9 cellular contexts compared by ENCODE assay signal in genomic region chr11:57336111-57336666, GRCh38. TPM values are rescaled to one million over a fixed set of nuclear protein-coding genes. Genes with fewer than 3 reads are reported as not detected.
DNase-seq lines count a peak whose midpoint lies in the region; ATAC-seq, FAIRE-seq and TF ChIP-seq lines count a peak whose summit lies in the region.
"Had no signal": no experiment of that assay in that cellular context is flagged by ENCODE, and none has a peak within 500 bp of the region (broad histone marks: within the 10 kb centered on the region; RNA-seq: fewer than 3 reads in every experiment).

No MANE protein-coding gene starts in this region.

- peaks cover 26% of the 10 kb centered on the region for H3K4me1 Mint-ChIP-seq in Caco-2 (ENCODE audit: low read depth, unreplicated experiment)
- H3K4me1 Mint-ChIP-seq in naive B cell = peaks cover 18 to 32% (median 30%) of the 10 kb centered on the region in 3 donors

- TSS peak; percentile 78 for BruUV-seq in Caco-2 (replicated peaks; lab: Mats Ljungman, UMichigan)

- DNase-seq in Caco-2 = no peak
- DNase-seq in M059J (ENCODE audit: low read depth) = peak; percentile 15
- DNase-seq in bronchial epithelial cell (ENCODE audit: low read depth) = no peak
- no peak for DNase-seq in naive B cell
- DNase-seq in activated effector memory CD4-positive, alpha-beta T cell treated with anti-CD3 and anti-CD28 coated beads, Interleukin-2, amount 50 U/mL, for 16 hours = no peak
- no peak for DNase-seq in NCI-H2196 (lab: John Stamatoyannopoulos, UW; ENCODE audit: unreplicated experiment)
- no peak for DNase-seq in NCI-H526 treated with DMSO at 0.1 percent for 48 hours (lab: John Stamatoyannopoulos, UW)

- no peaks in the 10 kb centered on the region for H3K9me3 ChIP-seq in Caco-2

- H3K4me3 Mint-ChIP-seq in Caco-2 (ENCODE audit: unreplicated experiment) = peak overlapping the region; percentile 79
- H3K4me3 Mint-ChIP-seq in naive B cell = peak overlapping the region; percentile 84 to 98 (median 95)

- H3K4me3 ChIP-seq in Caco-2 (ENCODE audit: low read depth, low read length) (peak overlapping the region; percentile 65), bronchial epithelial cell (ENCODE audit: low read depth, low read length) (peak overlapping the region; percentile 74)

- no peaks in the 10 kb centered on the region for H3K27me3 Mint-ChIP-seq in Caco-2 (ENCODE audit: insufficient read depth, unreplicated experiment)
- H3K27me3 Mint-ChIP-seq in naive B cell = peaks cover 4 to 9% (median 6%) of the 10 kb centered on the region in 3 donors

- peaks cover 16% of the 10 kb centered on the region for H3K4me1 ChIP-seq in Caco-2

- H3K27ac Mint-ChIP-seq in Caco-2 (ENCODE audit: unreplicated experiment) (peak overlapping the region; percentile 87), naive B cell (peak overlapping the region; percentile 96 to 99 (median 98))

- H3K9me3 Mint-ChIP-seq in Caco-2 (ENCODE audit: unreplicated experiment) = no peaks in the 10 kb centered on the region
- no peaks in the 10 kb centered on the region for H3K9me3 Mint-ChIP-seq in naive B cell

- no peak for FAIRE-seq in bronchial epithelial cell (lab: Jason Lieb, UNC)

- ATAC-seq in naive B cell (ENCODE audit: low read depth in 2 of 2) = peak; percentile 2 to 4
- ATAC-seq in HG03097 (IDR thresholded peaks at IDR 0.05; ENCODE audit: low FRiP score, unreplicated experiment) = no peak

- H3K36me3 Mint-ChIP-seq in Caco-2 (ENCODE audit: insufficient read depth, unreplicated experiment) = peaks cover 38% of the 10 kb centered on the region
- H3K36me3 Mint-ChIP-seq in naive B cell = peaks cover 5 to 7% of the 10 kb centered on the region in 2 donors

- intact Hi-C loops in Caco-2 (cut with micrococcal nuclease; ENCODE audit: unreplicated experiment) = no loop called here

- H3K27me3 ChIP-seq in Caco-2 (replicated peaks; ENCODE audit: control insufficient read depth, insufficient read depth, low read length) (no peaks in the 10 kb centered on the region), bronchial epithelial cell (ENCODE audit: control insufficient read depth, insufficient read depth, low read length) (no peaks in the 10 kb centered on the region)

- CTCF ChIA-PET in Caco-2 (lab: Charles Lee) = interaction anchor here (1.4 to 1.5 kb wide), 4 partner anchors 10 to 140 kb away, joined by 4 to 10 read pairs (median 6); partner anchors contain the start of gene TNKS1BP1

- POLR2A ChIA-PET in Caco-2 (lab: Charles Lee) = interaction anchor here (0.6 to 1.6 kb wide), 3 partner anchors 11 to 66 kb away, joined by 3 to 31 read pairs (median 3); partner anchors contain the start of gene TNKS1BP1

- TF ChIP-seq CTCF in Caco-2 (IDR thresholded peaks at IDR 0.05; ENCODE audit: insufficient read depth in 1 of 2, low read depth in 1 of 2, low read length in 1 of 2, severe bottlenecking in 1 of 2, unreplicated experiment in 1 of 2) (no peak), bronchial epithelial cell (IDR thresholded peaks at IDR 0.05; ENCODE audit: insufficient read depth, low read length, severe bottlenecking) (no peak)

- 0 out of 2 replicates have a peak, but pooled peaks cover 5% of the 10 kb centered on the region for H3K36me3 ChIP-seq in Caco-2 (ENCODE audit: control insufficient read depth, insufficient read depth, low read length)
- H3K36me3 ChIP-seq in bronchial epithelial cell (ENCODE audit: control insufficient read depth, insufficient read depth, low read length) = peaks cover 13% of the 10 kb centered on the region

RNA-seq across cellular contexts. Expression of gene SSRP1, which starts 0.5 kb away (rescaled TPM):
- total RNA-seq in Caco-2 (2022) = 206 and 212 TPM in 2 replicates
- 96.0 and 145 TPM in 2 replicates for total RNA-seq in M059J (2014; rRNA removed; shearing (Covaris generic))
- total RNA-seq in bronchial epithelial cell = 96.6 and 100 TPM in 2 replicates
- polyA plus RNA-seq in naive B cell (ENCODE audit: low read depth in 6 of 6) = 10 to 100 TPM; 22.7 to 39.6 (median 32.8) TPM

RNA-seq across cellular contexts. Expression of gene P2RX3, which starts 2.0 kb away (rescaled TPM):
- total RNA-seq in Caco-2 (2022) (not detected in 2 replicates), bronchial epithelial cell (not detected in 2 replicates)
- total RNA-seq in M059J (2014; rRNA removed; shearing (Covaris generic)) = not detected in 2 replicates
- polyA plus RNA-seq in naive B cell (ENCODE audit: low read depth in 6 of 6) = not detected
- total RNA-seq: LHCN-M2 had no signal

RNA-seq across cellular contexts. Expression of gene TNKS1BP1, which starts 11.4 kb away (rescaled TPM):
- total RNA-seq in Caco-2 (2022) = 107 and 120 TPM in 2 replicates
- 18.4 and 44.4 TPM in 2 replicates for total RNA-seq in M059J (2014; rRNA removed; shearing (Covaris generic))
- 67.9 and 160 TPM in 2 replicates for total RNA-seq in bronchial epithelial cell
- 1 to 10 TPM in 5 of 6 donors, not detected in 1; 1.1 to 3.8 (median 2.9) TPM for polyA plus RNA-seq in naive B cell (ENCODE audit: low read depth in 6 of 6)

RNA-seq across cellular contexts. Expression of gene PRG3, which starts 44.8 kb away (rescaled TPM):
- total RNA-seq in Caco-2 (2022) = not detected in 2 replicates
- total RNA-seq in M059J (2014; rRNA removed; shearing (Covaris generic)) = not detected in 2 replicates
- not detected in 2 replicates for total RNA-seq in bronchial epithelial cell
- polyA plus RNA-seq in naive B cell (ENCODE audit: low read depth in 6 of 6) = not detected
- total RNA-seq: LHCN-M2 had no signal

RNA-seq across cellular contexts. Expression of gene PRG2, which starts 54.3 kb away (rescaled TPM):
- total RNA-seq in Caco-2 (2022) (not detected in 2 replicates), bronchial epithelial cell (under 0.01 TPM in 1 of 2 replicates, not detected in the other)
- total RNA-seq in M059J (2014; rRNA removed; shearing (Covaris generic)) = 0.17 TPM in 1 of 2 replicates, not detected in the other
- polyA plus RNA-seq in naive B cell (ENCODE audit: low read depth in 6 of 6) = not detected
- total RNA-seq: LHCN-M2 had no signal
